8 cellular contexts compared by ENCODE assay signal in genomic region chr1:207805841-207806421, GRCh38. TPM values are rescaled to one million over a fixed set of nuclear protein-coding genes. Genes with fewer than 3 reads are reported as not detected.
A peak's percentile ranks its signal among the peaks of the same experiment; 100 is the strongest.
DNase-seq lines count a peak whose midpoint lies in the region; ATAC-seq and TF ChIP-seq lines count a peak whose summit lies in the region.

No MANE protein-coding gene starts in this region.

- WGBS in hepatocyte (ENCODE audit: low lambda C conversion rate, missing lambda C conversion rate), result 73% methylated on average over 5 of the region's 5 CpGs

- peaks cover 68% of the 10 kb centered on the region for H3K4me1 Mint-ChIP-seq in stimulated activated memory B cell treated with anti-CD40 and anti-IgM and Interleukin-4, amounts not matched to agents 10 μg/mL and 1 μg/mL and 100 μg/mL, for 72 hours
- peaks cover 26 to 35% of the 10 kb centered on the region in 2 donors for H3K4me1 Mint-ChIP-seq in immature natural killer cell

- H3K27me3 Mint-ChIP-seq in stimulated activated memory B cell treated with anti-CD40 and anti-IgM and Interleukin-4, amounts not matched to agents 10 μg/mL and 1 μg/mL and 100 μg/mL, for 72 hours, result no peaks in the 10 kb centered on the region
- H3K27me3 Mint-ChIP-seq in immature natural killer cell (ENCODE audit: low read depth in 3 of 3), result peaks cover 0 to 6% (median 0%) of the 10 kb centered on the region in 3 donors

- no peaks in the 10 kb centered on the region for H3K9me3 Mint-ChIP-seq in stimulated activated memory B cell treated with anti-CD40 and anti-IgM and Interleukin-4, amounts not matched to agents 10 μg/mL and 1 μg/mL and 100 μg/mL, for 72 hours
- H3K9me3 Mint-ChIP-seq in immature natural killer cell, result no peaks in the 10 kb centered on the region

- H3K27ac Mint-ChIP-seq in stimulated activated memory B cell treated with anti-CD40 and anti-IgM and Interleukin-4, amounts not matched to agents 10 μg/mL and 1 μg/mL and 100 μg/mL, for 72 hours, result peak overlapping the region; percentile 83
- H3K27ac Mint-ChIP-seq in immature natural killer cell, result no peak overlapping the region

- peaks cover 88% of the 10 kb centered on the region for H3K36me3 Mint-ChIP-seq in stimulated activated memory B cell treated with anti-CD40 and anti-IgM and Interleukin-4, amounts not matched to agents 10 μg/mL and 1 μg/mL and 100 μg/mL, for 72 hours
- H3K36me3 Mint-ChIP-seq in immature natural killer cell, result peaks cover 14 to 78% (median 28%) of the 10 kb centered on the region in 3 donors

- H3K27me3 ChIP-seq in ascending aorta (no peaks in the 10 kb centered on the region), hepatocyte (no peaks in the 10 kb centered on the region)

- H2AFZ ChIP-seq in hepatocyte, result no peak overlapping the region

- H3K4me1 ChIP-seq in ascending aorta, result peaks cover 32 to 66% of the 10 kb centered on the region in 2 donors
- H3K4me1 ChIP-seq in hepatocyte (ENCODE audit: insufficient read depth), result no peaks in the 10 kb centered on the region

- H3K36me3 ChIP-seq in ascending aorta (peaks cover 80 to 95% of the 10 kb centered on the region in 2 donors), hepatocyte (replicated peaks; ENCODE audit: insufficient read depth, low read depth) (no peaks in the 10 kb centered on the region)

- H3K4me3 ChIP-seq in HFF-Myc (replicated peaks; ENCODE audit: low read depth, low read length) (no peak overlapping the region), ascending aorta (peak overlapping the region in 1 of 2 donors; percentile 12), hepatocyte (no peak overlapping the region)

- H4K20me1 ChIP-seq in hepatocyte (ENCODE audit: insufficient read depth, poor library complexity, severe bottlenecking), result no peaks in the 10 kb centered on the region

- DNase-seq in HFF-Myc (ENCODE audit: extremely low read depth, low read depth), result peak; percentile 90
- DNase-seq in ascending aorta (ENCODE audit: low spot score in 2 of 2), result peak in 1 of 2 donors; percentile 93
- peak; percentile 55 for DNase-seq in hepatocyte (ENCODE audit: low spot score)
- DNase-seq in immature natural killer cell, result no peak
- DNase-seq in NK-92 (lab: John Stamatoyannopoulos, UW; ENCODE audit: unreplicated experiment), result no peak
- no peak for DNase-seq in NCI-H187 treated with DMSO at 0.1 percent for 48 hours (lab: John Stamatoyannopoulos, UW)

- TF ChIP-seq CTCF in HFF-Myc (IDR thresholded peaks at IDR 0.05; ENCODE audit: low read depth, low read length, missing control alignments), result no peak
- TF ChIP-seq CTCF in ascending aorta (IDR thresholded peaks at IDR 0.05), result no peak
- no peak for TF ChIP-seq CTCF in hepatocyte (IDR thresholded peaks at IDR 0.05; ENCODE audit: poor library complexity)

- H3K9me2 ChIP-seq in hepatocyte (replicated peaks; ENCODE audit: insufficient read depth), result no peaks in the 10 kb centered on the region

- no peaks in the 10 kb centered on the region for H3K9me3 ChIP-seq in ascending aorta
- no peaks in the 10 kb centered on the region for H3K9me3 ChIP-seq in hepatocyte (ENCODE audit: low read depth)

- no peak overlapping the region for H3K4me3 Mint-ChIP-seq in stimulated activated memory B cell treated with anti-CD40 and anti-IgM and Interleukin-4, amounts not matched to agents 10 μg/mL and 1 μg/mL and 100 μg/mL, for 72 hours
- H3K4me3 Mint-ChIP-seq in immature natural killer cell, result no peak overlapping the region

- ATAC-seq in stimulated activated memory B cell treated with anti-CD40 and anti-IgM and Interleukin-4, amounts not matched to agents 10 μg/mL and 1 μg/mL and 100 μg/mL, for 72 hours, result no peak
- ATAC-seq in GM19452 (IDR thresholded peaks at IDR 0.05; ENCODE audit: unreplicated experiment), result no peak

- H3K27ac ChIP-seq in ascending aorta (peak overlapping the region; percentile 92 to 98), hepatocyte (peak overlapping the region; percentile 40)

- intact Hi-C loops in ascending aorta (cut with DNase I), result loop anchor here (5.0 to 10.0 kb wide), 2 partner anchors 54 to 1301 kb away; partner anchors contain the start of genes CD46 and RASSF5

- H3K4me2 ChIP-seq in hepatocyte, result no peak overlapping the region

- H3K79me2 ChIP-seq in hepatocyte, result no peaks in the 10 kb centered on the region

RNA-seq across cellular contexts. Expression of gene CD46, which starts 54.1 kb away (rescaled TPM):
- total RNA-seq in ascending aorta (64.5 TPM), hepatocyte (228 and 235 TPM in 2 replicates)
- polyA plus RNA-seq in hepatocyte (176 and 192 TPM in 2 replicates), immature natural killer cell (10 to 100 TPM; 78.9 to 92.3 (median 86.7) TPM)

Comparison
In these comparisons a context has a peak if more than half of its experiments do, and no peak if none do; other contexts are left out.
1. DNase-seq: peak in HFF-Myc (single experiment) and hepatocyte (single experiment); none in immature natural killer cell (0 of 3), NK-92 (single experiment) and NCI-H187 treated with DMSO at 0.1 percent for 48 hours (single experiment).